In the genomic region with DNA sequence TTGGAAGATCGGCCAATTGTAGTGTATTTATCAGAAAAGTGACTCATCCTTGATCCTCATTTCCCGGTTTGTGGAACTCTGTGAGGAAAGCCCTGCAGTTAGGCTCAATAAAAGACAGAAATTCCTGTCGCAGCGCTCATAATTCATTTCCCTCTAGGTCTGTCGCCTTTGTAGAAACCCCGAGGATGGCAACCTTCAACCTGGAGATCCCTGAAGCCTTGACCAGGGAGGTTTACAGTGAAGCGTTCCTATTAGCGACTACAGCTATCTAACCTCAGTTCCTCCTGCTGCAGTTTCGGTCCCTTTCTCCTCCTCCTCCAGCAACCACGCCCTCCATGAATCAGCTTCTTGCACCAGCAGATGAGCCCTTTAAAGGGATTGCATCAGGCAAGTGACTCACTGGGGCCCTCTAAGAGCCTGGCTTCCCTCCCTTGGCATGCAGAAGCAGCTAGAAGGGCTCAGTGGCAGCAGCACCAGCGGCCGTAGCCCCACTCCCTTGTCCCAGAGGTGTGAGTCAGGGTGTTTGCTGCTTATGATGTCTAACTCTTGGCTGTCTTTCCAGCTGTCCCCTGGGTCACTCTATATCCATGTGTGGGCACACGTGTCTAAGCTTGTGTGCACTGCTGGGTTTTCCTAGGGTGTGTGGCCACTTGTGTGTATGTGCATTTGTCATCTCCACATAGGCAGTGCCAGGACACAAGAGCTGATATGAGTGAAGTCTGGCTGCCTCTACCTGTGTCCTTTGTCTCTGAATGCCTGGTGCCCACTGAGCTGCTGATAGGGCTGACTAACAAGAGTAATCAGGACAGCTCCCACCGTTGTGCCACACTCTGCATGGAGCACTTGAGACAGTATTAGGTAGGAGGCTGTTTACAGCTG, we compare ENCODE assay signal across 8 cellular contexts. TPM values are rescaled to one million over a fixed set of nuclear protein-coding genes. Genes with fewer than 3 reads are reported as not detected.
DNase-seq lines count a peak whose midpoint lies in the region; ATAC-seq and TF ChIP-seq lines count a peak whose summit lies in the region.

No MANE protein-coding gene starts in this region.

- H3K9me3 ChIP-seq in right lobe of liver = no peaks in the 10 kb centered on the region

- TF ChIP-seq CTCF in AG09309 (IDR thresholded peaks at IDR 0.05; ENCODE audit: control insufficient read depth, insufficient read depth, low read depth, low read length, missing control alignments) (no peak), dorsolateral prefrontal cortex (IDR thresholded peaks at IDR 0.05 in 54 of 56, conservative IDR thresholded peaks at IDR 0.05 in 2 of 56; ENCODE audit: low read depth in 1 of 56, partially characterized antibody in 56 of 56) (peak in 1 of 56 donors; percentile 8), right lobe of liver (IDR thresholded peaks at IDR 0.05) (no peak)

- intact Hi-C loops in dorsolateral prefrontal cortex (cut with DNase I) = loop anchor here (5.0 to 10.0 kb wide), 3 partner anchors 66 to 232 kb away; partner anchors contain the start of genes THRAP3 (in 2 of the 2), MAP7D1 (in 1 of the 2) and OSCP1 (in 1 of the 2)
- intact Hi-C loops in right lobe of liver (cut with DNase I) = no loop called here

- H3K4me3 ChIP-seq in AG09309 (ENCODE audit: control insufficient read depth, low read depth, low read length) = peak overlapping the region; percentile 46
- peak overlapping the region; percentile 48 to 100 (median 94) for H3K4me3 ChIP-seq in dorsolateral prefrontal cortex
- peak overlapping the region; percentile 30 to 99 (median 54) for H3K4me3 ChIP-seq in right lobe of liver

- DNase-seq in AG09309 (ENCODE audit: low read depth) = peak; percentile 100
- peak; percentile 70 for DNase-seq in NCI-H748 (lab: John Stamatoyannopoulos, UW; ENCODE audit: unreplicated experiment)
- DNase-seq in activated CD4-positive, alpha-beta T cell treated with anti-CD3 and anti-CD28 coated beads, Interleukin-2, amount 50 U/mL, for 24 hours (ENCODE audit: low read depth in 1 of 2, low spot score in 1 of 2) = peak; percentile 74 to 92
- peak; percentile 40 to 96 (median 86) for DNase-seq in dorsolateral prefrontal cortex
- peak; percentile 87 to 89 (median 88) for DNase-seq in right lobe of liver
- peak; percentile 77 to 96 for DNase-seq in stimulated activated CD4-positive, alpha-beta T cell treated with anti-CD3 and anti-CD28 coated beads, Interleukin-4, amount 100 ng/mL, for 4 hours

- H3K36me3 ChIP-seq in right lobe of liver = peaks cover 0 to 8% (median 2%) of the 10 kb centered on the region in 4 donors

- H3K27ac ChIP-seq in dorsolateral prefrontal cortex (peak overlapping the region; percentile 57 to 99 (median 96)), right lobe of liver (peak overlapping the region; percentile 90 to 96 (median 93))

- WGBS in right lobe of liver (ENCODE audit: insufficient coverage, low coverage, low lambda C conversion rate, missing lambda C conversion rate) = 0% methylated on average over 10 of the region's 14 CpGs

- H3K27me3 ChIP-seq in dorsolateral prefrontal cortex (no peaks in the 10 kb centered on the region), right lobe of liver (no peaks in the 10 kb centered on the region)

- TF ChIP-seq POLR2A in right lobe of liver (IDR thresholded peaks at IDR 0.05) = peak; percentile 87

- H3K4me1 ChIP-seq in right lobe of liver = peaks cover 0 to 50% (median 21%) of the 10 kb centered on the region in 4 donors

- ATAC-seq in GM19035 (IDR thresholded peaks at IDR 0.05; ENCODE audit: unreplicated experiment) (peak; percentile 43), HG03442 (IDR thresholded peaks at IDR 0.05; ENCODE audit: unreplicated experiment) (peak; percentile 42), right lobe of liver (peak; percentile 64 to 72 (median 68))

RNA-seq across cellular contexts. Expression of gene STK40, which starts 0.8 kb away (rescaled TPM):
- total RNA-seq in dorsolateral prefrontal cortex (10 to 100 TPM; 17.4 to 52.5 (median 29.0) TPM), right lobe of liver (10 to 100 TPM; 22.7 to 45.5 (median 29.0) TPM)

RNA-seq across cellular contexts. Expression of gene LSM10, which starts 11.2 kb away (rescaled TPM):
- total RNA-seq in dorsolateral prefrontal cortex = 10 to 100 TPM; 20.2 to 48.4 (median 34.9) TPM
- total RNA-seq in right lobe of liver = 10 to 100 TPM; 15.2 to 42.0 (median 22.3) TPM

Comparison
In these comparisons a context has a peak if more than half of its experiments do, and no peak if none do; other contexts are left out.
1. Peak in every context shown above with its lines: DNase-seq, ATAC-seq, H3K4me3 ChIP-seq and H3K27ac ChIP-seq.
2. intact Hi-C loops: an anchor here in dorsolateral prefrontal cortex (5.0 to 10.0 kb wide); none called in right lobe of liver.